In the genomic region with DNA sequence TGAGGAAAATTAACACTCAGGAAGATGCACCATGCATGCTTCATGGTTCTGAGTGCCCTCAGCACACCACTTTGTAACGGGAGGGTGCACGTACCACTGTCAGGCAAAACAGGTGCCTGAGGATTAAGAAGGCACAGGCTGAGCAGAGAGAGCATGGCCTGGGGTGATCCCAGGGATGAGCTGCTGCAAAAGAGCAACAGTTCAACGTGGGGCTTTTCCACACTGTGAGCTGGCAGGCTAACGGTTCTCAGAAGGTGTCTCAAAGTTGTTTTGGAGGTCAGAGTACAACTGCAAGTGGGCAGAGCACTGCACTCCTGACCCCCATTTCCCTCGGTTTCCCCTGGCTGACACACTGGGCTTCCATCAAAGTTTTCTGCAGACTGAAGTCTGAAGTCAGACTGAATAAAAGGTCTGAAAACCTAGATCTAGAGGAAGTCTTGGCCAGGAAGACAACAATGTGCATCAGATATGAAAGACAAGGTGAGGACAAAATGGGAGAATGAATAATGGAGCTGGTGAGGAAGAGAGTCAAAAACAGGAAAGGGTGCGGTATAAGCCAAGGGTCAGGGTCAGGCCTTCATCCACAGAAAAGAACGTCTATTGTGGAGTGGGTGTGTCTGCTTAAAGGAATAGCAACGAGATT, we compare ENCODE assay signal across 21 cellular contexts. TPM values are rescaled to one million over a fixed set of nuclear protein-coding genes. Genes with fewer than 3 reads are reported as not detected.
A peak's percentile ranks its signal among the peaks of the same experiment; 100 is the strongest.
DNase-seq lines count a peak whose midpoint lies in the region; ATAC-seq, FAIRE-seq and TF ChIP-seq lines count a peak whose summit lies in the region.
"Had no signal": no experiment of that assay in that cellular context is flagged by ENCODE, and none has a peak within 500 bp of the region (broad histone marks: within the 10 kb centered on the region; RNA-seq: fewer than 3 reads in every experiment).

No MANE protein-coding gene starts in this region.

- H3K27me3 Mint-ChIP-seq in activated naive CD8-positive, alpha-beta T cell treated with anti-CD3 and anti-CD28 coated beads, Interleukin-2, amount 50 U/mL, for 24 hours = no peaks in the 10 kb centered on the region
- H3K27me3 Mint-ChIP-seq: activated naive CD4-positive, alpha-beta T cell treated with anti-CD3 and anti-CD28 coated beads, Interleukin-2, amount 50 U/mL, for 24 hours; B cell; naive thymus-derived CD8-positive, alpha-beta T cell had no signal

- peak overlapping the region; percentile 83 for H3K27ac ChIP-seq in endothelial cell of umbilical vein (ENCODE audit: insufficient read depth, low read depth, low read length)
- H3K27ac ChIP-seq in lower lobe of right lung = peak overlapping the region; percentile 40
- peak overlapping the region in 6 of 8 donors; percentile 52 to 71 (median 64) for H3K27ac ChIP-seq in spleen
- peak overlapping the region in 1 of 4 donors; percentile 18 for H3K27ac ChIP-seq in esophagus muscularis mucosa (replicated peaks in 1 of 4)
- H3K27ac ChIP-seq: GM23248, testis had no signal

- peaks cover 16% of the 10 kb centered on the region for H3K4me1 Mint-ChIP-seq in activated naive CD8-positive, alpha-beta T cell treated with anti-CD3 and anti-CD28 coated beads, Interleukin-2, amount 50 U/mL, for 24 hours
- H3K4me1 Mint-ChIP-seq: activated naive CD4-positive, alpha-beta T cell treated with anti-CD3 and anti-CD28 coated beads, Interleukin-2, amount 50 U/mL, for 24 hours; B cell had no signal

- no peak overlapping the region for H3K27ac Mint-ChIP-seq in activated naive CD8-positive, alpha-beta T cell treated with anti-CD3 and anti-CD28 coated beads, Interleukin-2, amount 50 U/mL, for 24 hours
- H3K27ac Mint-ChIP-seq: activated naive CD4-positive, alpha-beta T cell treated with anti-CD3 and anti-CD28 coated beads, Interleukin-2, amount 50 U/mL, for 24 hours; B cell had no signal

- peak; percentile 52 for DNase-seq in LoVo (ENCODE audit: low spot score)
- DNase-seq in endothelial cell of umbilical vein (ENCODE audit: low read depth, low spot score) = peak; percentile 77
- DNase-seq in lower lobe of right lung = no peak
- DNase-seq in spleen = no peak
- DNase-seq in esophagus muscularis mucosa (ENCODE audit: extremely low spot score) = no peak
- DNase-seq in NCI-H1436 (lab: John Stamatoyannopoulos, UW) = no peak
- no peak for DNase-seq in activated naive CD8-positive, alpha-beta T cell treated with anti-CD3 and anti-CD28 coated beads, Interleukin-2, amount 50 U/mL, for 24 hours
- DNase-seq: activated CD4-positive, alpha-beta T cell treated with anti-CD3 and anti-CD28 coated beads for 4 hours; GM23248; left cardiac atrium; naive thymus-derived CD8-positive, alpha-beta T cell; NCI-H2227 treated with DMSO at 0.1 percent for 48 hours; SIG-M5; stimulated activated CD4-positive, alpha-beta T cell treated with anti-CD3 and anti-CD28 coated beads, Interleukin-2, amount 100 ng/mL, for 48 hours; testis had no signal

- peak overlapping the region; percentile 23 for H3K4me2 ChIP-seq in endothelial cell of umbilical vein (ENCODE audit: insufficient read depth, low read length)

- no peak for TF ChIP-seq CTCF in endothelial cell of umbilical vein (IDR thresholded peaks at IDR 0.05; ENCODE audit: extremely low read depth in 1 of 2, insufficient read depth in 1 of 2, low read depth in 1 of 2, low read length in 2 of 2)
- TF ChIP-seq CTCF in lower lobe of right lung (IDR thresholded peaks at IDR 0.05) = no peak
- no peak for TF ChIP-seq CTCF in spleen (IDR thresholded peaks at IDR 0.05 in 8 of 11, conservative IDR thresholded peaks at IDR 0.05 in 3 of 11)
- no peak for TF ChIP-seq CTCF in esophagus muscularis mucosa (IDR thresholded peaks at IDR 0.05)

- H3K36me3 Mint-ChIP-seq in activated naive CD8-positive, alpha-beta T cell treated with anti-CD3 and anti-CD28 coated beads, Interleukin-2, amount 50 U/mL, for 24 hours (ENCODE audit: low read depth) = no peaks in the 10 kb centered on the region

- no peak for TF ChIP-seq EP300 in esophagus muscularis mucosa (IDR thresholded peaks at IDR 0.05)

- H3K27me3 ChIP-seq in endothelial cell of umbilical vein (ENCODE audit: control insufficient read depth in 2 of 2, insufficient read depth in 2 of 2, low read length in 2 of 2) = no peaks in the 10 kb centered on the region
- no peaks in the 10 kb centered on the region for H3K27me3 ChIP-seq in lower lobe of right lung (ENCODE audit: low read depth)
- H3K27me3 ChIP-seq in spleen (replicated peaks in 1 of 7) = no peaks in the 10 kb centered on the region
- H3K27me3 ChIP-seq in esophagus muscularis mucosa = no peaks in the 10 kb centered on the region
- H3K27me3 ChIP-seq: testis had no signal

- FAIRE-seq in endothelial cell of umbilical vein (lab: Jason Lieb, UNC) = peak; percentile 92
- FAIRE-seq: D721Med, G401.6, GM12891 had no signal

- H2AFZ ChIP-seq in endothelial cell of umbilical vein (ENCODE audit: low read depth, low read length) = peak overlapping the region; percentile 46
- H2AFZ ChIP-seq: GM23248 had no signal

- no peaks in the 10 kb centered on the region for H3K79me2 ChIP-seq in endothelial cell of umbilical vein (ENCODE audit: control insufficient read depth, insufficient read depth, low read length)

- dilution Hi-C loops in endothelial cell of umbilical vein (cut with MboI; ENCODE audit: extremely low pct_ligation_motif_present, low sequenced_read_pairs) = no loop called here

- 58 to 74% (median 68%) methylated on average over 8 of the region's 8 CpGs for WGBS in spleen, 5 donors
- 72% methylated on average over 8 of the region's 8 CpGs for WGBS in esophagus muscularis mucosa

- ATAC-seq in lower lobe of right lung (peak; percentile 39 to 61), HG03439 (IDR thresholded peaks at IDR 0.05; ENCODE audit: unreplicated experiment) (no peak)
- ATAC-seq in activated naive CD8-positive, alpha-beta T cell treated with anti-CD3 and anti-CD28 coated beads, Interleukin-2, amount 50 U/mL, for 24 hours = no peak
- ATAC-seq: naive thymus-derived CD8-positive, alpha-beta T cell had no signal

- H3K36me3 ChIP-seq in endothelial cell of umbilical vein (ENCODE audit: control insufficient read depth in 2 of 2, extremely low read depth in 1 of 2, insufficient read depth in 2 of 2, low read length in 2 of 2) = no peaks in the 10 kb centered on the region
- no peaks in the 10 kb centered on the region for H3K36me3 ChIP-seq in lower lobe of right lung
- H3K36me3 ChIP-seq in spleen = no peaks in the 10 kb centered on the region
- H3K36me3 ChIP-seq in esophagus muscularis mucosa = no peaks in the 10 kb centered on the region

- H3K4me3 Mint-ChIP-seq in activated naive CD8-positive, alpha-beta T cell treated with anti-CD3 and anti-CD28 coated beads, Interleukin-2, amount 50 U/mL, for 24 hours = no peak overlapping the region
- H3K4me3 Mint-ChIP-seq: activated naive CD4-positive, alpha-beta T cell treated with anti-CD3 and anti-CD28 coated beads, Interleukin-2, amount 50 U/mL, for 24 hours; B cell; naive thymus-derived CD8-positive, alpha-beta T cell had no signal

- H3K4me3 ChIP-seq in endothelial cell of umbilical vein (replicated peaks in 1 of 3; ENCODE audit: insufficient read depth in 1 of 3, low read depth in 1 of 3, low read length in 3 of 3) = no peak overlapping the region
- H3K4me3 ChIP-seq in lower lobe of right lung = no peak overlapping the region
- H3K4me3 ChIP-seq in spleen = no peak overlapping the region
- H3K4me3 ChIP-seq in esophagus muscularis mucosa = no peak overlapping the region
- H3K4me3 ChIP-seq: GM23248, testis had no signal

- intact Hi-C loops in endothelial cell of umbilical vein (cut with micrococcal nuclease) = loop anchor here (1.0 to 2.0 kb wide), 2 partner anchors 20 to 308 kb away; a partner anchor contains a TSS
- intact Hi-C loops in lower lobe of right lung (cut with DNase I) = no loop called here
- intact Hi-C loops in spleen (cut with DNase I; ENCODE audit: low total_unique reads) = no loop called here
- intact Hi-C loops in esophagus muscularis mucosa (cut with DNase I) = no loop called here

- TF ChIP-seq POLR2A in endothelial cell of umbilical vein (IDR thresholded peaks at IDR 0.05; ENCODE audit: low read depth, low read length) (peak; percentile 60), spleen (IDR thresholded peaks at IDR 0.05) (no peak), esophagus muscularis mucosa (IDR thresholded peaks at IDR 0.05; ENCODE audit: low read depth) (no peak)

- no peaks in the 10 kb centered on the region for H3K9me3 Mint-ChIP-seq in activated naive CD8-positive, alpha-beta T cell treated with anti-CD3 and anti-CD28 coated beads, Interleukin-2, amount 50 U/mL, for 24 hours
- H3K9me3 Mint-ChIP-seq: activated naive CD4-positive, alpha-beta T cell treated with anti-CD3 and anti-CD28 coated beads, Interleukin-2, amount 50 U/mL, for 24 hours had no signal

- POLR2A ChIA-PET in endothelial cell of umbilical vein (lab: Charles Lee) = interaction anchor here (1.0 to 1.1 kb wide), 2 partner anchors 123 to 226 kb away, joined by 4 to 11 read pairs; no protein-coding TSS in a partner anchor

- BruUV-seq in endothelial cell of umbilical vein (replicated peaks; lab: Mats Ljungman, UMichigan) = TSS peak; percentile 30

- CTCF ChIA-PET in endothelial cell of umbilical vein (lab: Charles Lee) = interaction anchor here (0.8 to 1.8 kb wide), 5 partner anchors 13 to 227 kb away, joined by 3 to 6 read pairs (median 3); no protein-coding TSS in a partner anchor

- H3K9me1 ChIP-seq in endothelial cell of umbilical vein (replicated peaks; ENCODE audit: control insufficient read depth, extremely low read depth, insufficient read depth, low read length) = no peaks in the 10 kb centered on the region

- H3K9me3 ChIP-seq in endothelial cell of umbilical vein (replicated peaks; ENCODE audit: control insufficient read depth, insufficient read depth, low read length) (no peaks in the 10 kb centered on the region), lower lobe of right lung (no peaks in the 10 kb centered on the region), spleen (no peaks in the 10 kb centered on the region), esophagus muscularis mucosa (no peaks in the 10 kb centered on the region)
- H3K9me3 ChIP-seq: testis had no signal

- no peaks in the 10 kb centered on the region for H4K20me1 ChIP-seq in endothelial cell of umbilical vein (replicated peaks; ENCODE audit: control insufficient read depth, extremely low read depth, insufficient read depth, low read length)

- peak overlapping the region; percentile 27 for H3K9ac ChIP-seq in endothelial cell of umbilical vein (replicated peaks; ENCODE audit: extremely low read depth, insufficient read depth, low read length)
- H3K9ac ChIP-seq: GM23248 had no signal

- H3K4me1 ChIP-seq in endothelial cell of umbilical vein (ENCODE audit: control insufficient read depth, extremely low read depth, insufficient read depth, low read length) = peaks cover 56% of the 10 kb centered on the region
- peaks cover 18% of the 10 kb centered on the region for H3K4me1 ChIP-seq in lower lobe of right lung
- H3K4me1 ChIP-seq in spleen = peaks cover 0 to 34% (median 9%) of the 10 kb centered on the region in 6 donors
- H3K4me1 ChIP-seq in esophagus muscularis mucosa = peaks cover 14 to 31% (median 19%) of the 10 kb centered on the region in 4 donors

RNA-seq across cellular contexts. Expression of a gene that starts 20.5 kb away (rescaled TPM):
- total RNA-seq in endothelial cell of umbilical vein = 11.2 and 15.1 TPM in 2 replicates
- 7.2 and 7.5 TPM in 2 replicates for polyA plus RNA-seq in endothelial cell of umbilical vein
- polyA plus RNA-seq in endothelial cell of umbilical vein (2011; cell fraction: cytosol; rRNA removed) = 8.9 and 9.4 TPM in 2 replicates
- 16.9 and 17.5 TPM in 2 replicates for polyA plus RNA-seq in endothelial cell of umbilical vein (2011; cell fraction: nucleus; rRNA removed)
- polyA plus RNA-seq in endothelial cell of umbilical vein (2012) = 8.6 and 12.8 TPM in 2 replicates
- 15.2 and 17.3 TPM in 2 replicates for polyA minus RNA-seq in endothelial cell of umbilical vein
- 1.1 TPM for polyA minus RNA-seq in endothelial cell of umbilical vein (2011; cell fraction: cytosol; rRNA and poly(A)+ RNA removed)
- 13.2 and 19.9 TPM in 2 replicates for polyA minus RNA-seq in endothelial cell of umbilical vein (2011; cell fraction: nucleus; rRNA and poly(A)+ RNA removed)
- 15.2 TPM for total RNA-seq in lower lobe of right lung
- total RNA-seq in spleen = 10 to 100 TPM; 10.3 to 23.1 (median 16.6) TPM
- polyA plus RNA-seq in spleen = 1 to 10 TPM; 4.4 to 7.1 (median 6.2) TPM
- 10 to 100 TPM; 11.0 to 11.6 (median 11.3) TPM for total RNA-seq in esophagus muscularis mucosa

Comparison
In these comparisons a context has a peak if more than half of its experiments do, and no peak if none do; other contexts are left out.
1. DNase-seq: peak in LoVo (single experiment) and endothelial cell of umbilical vein (single experiment); none in lower lobe of right lung (single experiment), spleen (single experiment), esophagus muscularis mucosa (single experiment), NCI-H1436 (single experiment) and activated naive CD8-positive, alpha-beta T cell treated with anti-CD3 and anti-CD28 coated beads, Interleukin-2, amount 50 U/mL, for 24 hours (single experiment).
2. ATAC-seq: peak in lower lobe of right lung (2 of 2); none in HG03439 (single experiment) and activated naive CD8-positive, alpha-beta T cell treated with anti-CD3 and anti-CD28 coated beads, Interleukin-2, amount 50 U/mL, for 24 hours (single experiment).